Comparison of ENCODE assay signal across 15 cellular contexts in genomic region chr6:138945354-138945753, GRCh38. TPM values are rescaled to one million over a fixed set of nuclear protein-coding genes. Genes with fewer than 3 reads are reported as not detected.
DNase-seq lines count a peak whose midpoint lies in the region; ATAC-seq and TF ChIP-seq lines count a peak whose summit lies in the region.
"Had no signal": no experiment of that assay in that cellular context is flagged by ENCODE, and none has a peak within 500 bp of the region (broad histone marks: within the 10 kb centered on the region; RNA-seq: fewer than 3 reads in every experiment).

No MANE protein-coding gene starts in this region.

- H3F3A ChIP-seq in smooth muscle cell (ENCODE audit: low read depth): peaks cover 4% of the 10 kb centered on the region

- peaks cover 46% of the 10 kb centered on the region for H3K36me3 Mint-ChIP-seq in activated CD4-positive, alpha-beta T cell treated with anti-CD3 and anti-CD28 coated beads, Interleukin-2, amount 10 ng/mL, durations not matched to agents 24 days and 14 days (ENCODE audit: low read depth)

- H2AFZ ChIP-seq in IMR-90 (replicated peaks; ENCODE audit: low read length, poor library complexity) (no peak overlapping the region), smooth muscle cell (ENCODE audit: low read depth) (no peak overlapping the region)

- H3K27me3 ChIP-seq in IMR-90 (ENCODE audit: control insufficient read depth, insufficient read depth, low read length) (no peaks in the 10 kb centered on the region), smooth muscle cell (ENCODE audit: low read depth) (no peaks in the 10 kb centered on the region), esophagus squamous epithelium (no peaks in the 10 kb centered on the region)
- H3K27me3 ChIP-seq: ovary had no signal

- H3K4me2 ChIP-seq in IMR-90 (ENCODE audit: low read depth, low read length) (no peak overlapping the region), smooth muscle cell (no peak overlapping the region)

- TF ChIP-seq POLR2A in IMR-90 (IDR thresholded peaks at IDR 0.05; ENCODE audit: low read depth, low read length) (no peak), esophagus squamous epithelium (IDR thresholded peaks at IDR 0.05) (no peak)

- H4K5ac ChIP-seq in IMR-90 (ENCODE audit: low read depth, low read length): no peak overlapping the region

- peaks cover 53% of the 10 kb centered on the region for H3K79me2 ChIP-seq in smooth muscle cell (ENCODE audit: low read depth)

- H3K9me1 ChIP-seq in IMR-90 (ENCODE audit: insufficient read depth, low read length): peaks cover 6% of the 10 kb centered on the region

- H3K4me1 Mint-ChIP-seq in activated CD4-positive, alpha-beta T cell treated with anti-CD3 and anti-CD28 coated beads, Interleukin-2, amount 10 ng/mL, durations not matched to agents 24 days and 14 days: peaks cover 44% of the 10 kb centered on the region

- intact Hi-C loops in activated CD4-positive, alpha-beta T cell treated with anti-CD3 and anti-CD28 coated beads, Interleukin-2, amount 10 ng/mL, durations not matched to agents 24 days and 14 days (cut with micrococcal nuclease): no loop called here
- intact Hi-C loops in IMR-90 (cut with micrococcal nuclease): no loop called here
- intact Hi-C loops in esophagus squamous epithelium (cut with DNase I): no loop called here

- POLR2A ChIA-PET in IMR-90 (lab: Charles Lee; ENCODE audit: unreplicated experiment): no interaction called here

- H3K27me3 Mint-ChIP-seq in activated CD4-positive, alpha-beta T cell treated with anti-CD3 and anti-CD28 coated beads, Interleukin-2, amount 10 ng/mL, durations not matched to agents 24 days and 14 days: peaks cover 2% of the 10 kb centered on the region
- H3K27me3 Mint-ChIP-seq: activated T-cell treated with anti-CD3 and anti-CD28 coated beads, Interleukin-2, amount 50 U/mL, for 24 hours; brain; CD4-positive, alpha-beta T cell; memory B cell had no signal

- H3K79me1 ChIP-seq in IMR-90 (ENCODE audit: low read depth in 1 of 2, low read length in 2 of 2): peaks cover 15 to 22% of the 10 kb centered on the region in 2 experiments

- H3K27ac Mint-ChIP-seq in activated CD4-positive, alpha-beta T cell treated with anti-CD3 and anti-CD28 coated beads, Interleukin-2, amount 10 ng/mL, durations not matched to agents 24 days and 14 days: no peak overlapping the region
- H3K27ac Mint-ChIP-seq: brain; CD4-positive, alpha-beta T cell; memory B cell had no signal

- no peaks in the 10 kb centered on the region for H3K9me3 ChIP-seq in IMR-90 (ENCODE audit: control insufficient read depth, insufficient read depth, low read length)
- H3K9me3 ChIP-seq in smooth muscle cell (replicated peaks; ENCODE audit: low read depth): no peaks in the 10 kb centered on the region
- no peaks in the 10 kb centered on the region for H3K9me3 ChIP-seq in esophagus squamous epithelium
- H3K9me3 ChIP-seq: ovary had no signal

- no TSS peak for BruUV-seq in IMR-90 (replicated peaks; lab: Mats Ljungman, UMichigan)

- peak overlapping the region; percentile 33 for H2BK5ac ChIP-seq in IMR-90 (ENCODE audit: low read depth, low read length, poor library complexity, severe bottlenecking)

- peaks cover 5% of the 10 kb centered on the region for H3K9me3 Mint-ChIP-seq in activated CD4-positive, alpha-beta T cell treated with anti-CD3 and anti-CD28 coated beads, Interleukin-2, amount 10 ng/mL, durations not matched to agents 24 days and 14 days
- H3K9me3 Mint-ChIP-seq: activated T-cell treated with anti-CD3 and anti-CD28 coated beads, Interleukin-2, amount 50 U/mL, for 24 hours; brain; CD4-positive, alpha-beta T cell; memory B cell had no signal

- TF ChIP-seq CTCF in IMR-90 (conservative IDR thresholded peaks at IDR 0.05; ENCODE audit: low read depth, low read length) (no peak), cardiac fibroblast (IDR thresholded peaks at IDR 0.05; ENCODE audit: low read depth, low read length) (peak; percentile 25), smooth muscle cell (IDR thresholded peaks at IDR 0.05; ENCODE audit: borderline replicate concordance, insufficient read depth, poor library complexity, severe bottlenecking) (peak; percentile 14), esophagus squamous epithelium (IDR thresholded peaks at IDR 0.05) (no peak)

- DNase-seq in activated CD4-positive, alpha-beta T cell treated with anti-CD3 and anti-CD28 coated beads, Interleukin-2, amount 10 ng/mL, durations not matched to agents 24 days and 14 days: peak; percentile 57
- no peak for DNase-seq in activated CD4-positive, alpha-beta T cell treated with anti-CD3 and anti-CD28 coated beads for 1 hour
- DNase-seq in IMR-90 (no peak), cardiac fibroblast (ENCODE audit: low read depth in 2 of 2) (no peak), smooth muscle cell (lab: John Stamatoyannopoulos, UW; ENCODE audit: unreplicated experiment) (no peak), esophagus squamous epithelium (lab: John Stamatoyannopoulos, UW) (no peak)
- DNase-seq: activated T-cell treated with anti-CD3 and anti-CD28 coated beads, Interleukin-2, amount 50 U/mL, for 24 hours; CD4-positive, alpha-beta T cell; NCI-H2107; ovary; RPMI8226 had no signal

- H3K4me3 ChIP-seq in IMR-90 (ENCODE audit: insufficient read depth, low read depth, low read length): no peak overlapping the region
- no peak overlapping the region for H3K4me3 ChIP-seq in cardiac fibroblast (replicated peaks in 1 of 2; ENCODE audit: low read depth in 2 of 2, low read length in 2 of 2)
- H3K4me3 ChIP-seq in smooth muscle cell: no peak overlapping the region
- no peak overlapping the region for H3K4me3 ChIP-seq in esophagus squamous epithelium
- H3K4me3 ChIP-seq: ovary had no signal

- H3K4ac ChIP-seq in IMR-90 (ENCODE audit: low read depth, low read length): no peak overlapping the region

- 100% methylated on average over 3 of the region's 5 CpGs; no CpG with 5 or more reads in 1 of the 2 experiments for WGBS in IMR-90 (ENCODE audit: extremely low coverage in 2 of 2, insufficient read length in 1 of 2), 2 experiments
- WGBS in smooth muscle cell (ENCODE audit: low lambda C conversion rate): 93% methylated on average over 5 of the region's 5 CpGs
- WGBS in esophagus squamous epithelium, 2 donors: 91 to 92% methylated on average over 5 of the region's 5 CpGs

- no peak overlapping the region for H3K14ac ChIP-seq in IMR-90 (replicated peaks; ENCODE audit: low read depth, low read length)

- H4K20me1 ChIP-seq in IMR-90 (ENCODE audit: insufficient read depth, low read length) (no peaks in the 10 kb centered on the region), smooth muscle cell (ENCODE audit: low read depth) (peaks cover 29% of the 10 kb centered on the region)

- no peak overlapping the region for H4K8ac ChIP-seq in IMR-90 (ENCODE audit: low read depth in 2 of 2, low read length in 2 of 2)

- H2BK15ac ChIP-seq in IMR-90 (ENCODE audit: low read depth, low read length): no peak overlapping the region

- H3K23ac ChIP-seq in IMR-90 (ENCODE audit: low read depth, low read length): no peak overlapping the region

- H3K27ac ChIP-seq in IMR-90 (ENCODE audit: insufficient read depth, low read length) (no peak overlapping the region), smooth muscle cell (ENCODE audit: low read depth) (peak overlapping the region; percentile 88), esophagus squamous epithelium (no peak overlapping the region)
- H3K27ac ChIP-seq: ovary had no signal

- H3K4me3 Mint-ChIP-seq in activated CD4-positive, alpha-beta T cell treated with anti-CD3 and anti-CD28 coated beads, Interleukin-2, amount 10 ng/mL, durations not matched to agents 24 days and 14 days: no peak overlapping the region
- H3K4me3 Mint-ChIP-seq: activated T-cell treated with anti-CD3 and anti-CD28 coated beads, Interleukin-2, amount 50 U/mL, for 24 hours; brain; CD4-positive, alpha-beta T cell; memory B cell had no signal

- TF ChIP-seq RAD21 in IMR-90 (IDR thresholded peaks at IDR 0.05; ENCODE audit: low read length): no peak

- dilution Hi-C loops in IMR-90 (cut with HindIII; ENCODE audit: low sequenced_read_pairs, unreplicated experiment): no loop called here

- H3K36me3 ChIP-seq in IMR-90 (ENCODE audit: control insufficient read depth, insufficient read depth, low read length) (peaks cover 6% of the 10 kb centered on the region), smooth muscle cell (ENCODE audit: low read depth) (peaks cover 6% of the 10 kb centered on the region), esophagus squamous epithelium (peaks cover 5 to 56% (median 5%) of the 10 kb centered on the region in 3 donors)
- H3K36me3 ChIP-seq: ovary had no signal

- ATAC-seq in IMR-90 (ENCODE audit: low read depth): no peak
- ATAC-seq in GM19397 (IDR thresholded peaks at IDR 0.05; ENCODE audit: unreplicated experiment): no peak
- no peak for ATAC-seq in HG03135 (IDR thresholded peaks at IDR 0.05; ENCODE audit: unreplicated experiment)

- no peak overlapping the region for H3K18ac ChIP-seq in IMR-90 (ENCODE audit: low read depth, low read length)

- no peak overlapping the region for H2AK9ac ChIP-seq in IMR-90 (replicated peaks; ENCODE audit: low read depth, low read length, poor library complexity)

- no peak overlapping the region for H3K9ac ChIP-seq in IMR-90 (ENCODE audit: low read depth, low read length)
- no peak overlapping the region for H3K9ac ChIP-seq in smooth muscle cell (ENCODE audit: low read depth)

- no peak overlapping the region; the same call in 1 of the 2 replicates for H2AK5ac ChIP-seq in IMR-90 (ENCODE audit: low read depth, low read length)

- 0 out of 2 replicates have a peak overlapping the region, but pooled peaks have one; percentile 46 for H2BK20ac ChIP-seq in IMR-90 (ENCODE audit: low read depth, low read length)

- no peak overlapping the region for H3K56ac ChIP-seq in IMR-90 (ENCODE audit: extremely low read depth, insufficient read depth, low read length)

- H3K4me1 ChIP-seq in IMR-90 (ENCODE audit: control insufficient read depth, insufficient read depth, low read length) (peaks cover 2% of the 10 kb centered on the region), smooth muscle cell (ENCODE audit: low read depth) (peaks cover 20% of the 10 kb centered on the region), esophagus squamous epithelium (peaks cover 4 to 37% (median 7%) of the 10 kb centered on the region in 3 donors)

- in situ Hi-C loops in IMR-90 (cut with MboI; ENCODE audit: low sequenced_read_pairs): no loop called here

- CTCF ChIA-PET in IMR-90 (lab: Yijun Ruan, JAX): no interaction called here

- H2BK120ac ChIP-seq in IMR-90 (ENCODE audit: low read depth, low read length): no peak overlapping the region; the same call in 1 of the 2 replicates

- no peak overlapping the region for H4K91ac ChIP-seq in IMR-90 (ENCODE audit: insufficient read depth, low read depth, low read length)

TF ChIP-seq in IMR-90, 13 proteins besides CTCF, POLR2A, EP300 and RAD21 (continues in another document):
- no peak for TF ChIP-seq MAFK (IDR thresholded peaks at IDR 0.05; ENCODE audit: low read depth, low read length)

RNA-seq across cellular contexts. Expression of gene REPS1, which starts 42.7 kb away (rescaled TPM):
- 65.8 and 70.1 TPM in 2 replicates for total RNA-seq in activated CD4-positive, alpha-beta T cell treated with anti-CD3 and anti-CD28 coated beads, Interleukin-2, amount 10 ng/mL, durations not matched to agents 24 days and 14 days
- total RNA-seq in IMR-90 (2012; rRNA removed): 21.1 and 21.9 TPM in 2 replicates
- 24.2 and 26.3 TPM in 2 replicates for polyA plus RNA-seq in IMR-90 (2012; rRNA removed)
- 8.4 and 9.4 TPM in 2 replicates for polyA plus RNA-seq in IMR-90 (2012; cell fraction: cytosol; rRNA removed)
- 14.5 and 47.7 TPM in 2 replicates for polyA plus RNA-seq in IMR-90 (2012; cell fraction: nucleus; rRNA removed; ENCODE audit: low replicate concordance)
- total RNA-seq in smooth muscle cell: 58.2 and 99.8 TPM in 2 replicates
- polyA plus RNA-seq in smooth muscle cell: 26.6 and 29.0 TPM in 2 replicates
- 10 to 100 TPM; 30.8 to 60.3 (median 43.2) TPM for total RNA-seq in esophagus squamous epithelium

Comparison
In these comparisons a context has a peak if more than half of its experiments do, and no peak if none do; other contexts are left out.
1. CTCF ChIP-seq: peak in cardiac fibroblast (single experiment) and smooth muscle cell (single experiment); none in IMR-90 (single experiment) and esophagus squamous epithelium (0 of 6).